ENCODE assay signal across 8 cellular contexts in the genomic region with DNA sequence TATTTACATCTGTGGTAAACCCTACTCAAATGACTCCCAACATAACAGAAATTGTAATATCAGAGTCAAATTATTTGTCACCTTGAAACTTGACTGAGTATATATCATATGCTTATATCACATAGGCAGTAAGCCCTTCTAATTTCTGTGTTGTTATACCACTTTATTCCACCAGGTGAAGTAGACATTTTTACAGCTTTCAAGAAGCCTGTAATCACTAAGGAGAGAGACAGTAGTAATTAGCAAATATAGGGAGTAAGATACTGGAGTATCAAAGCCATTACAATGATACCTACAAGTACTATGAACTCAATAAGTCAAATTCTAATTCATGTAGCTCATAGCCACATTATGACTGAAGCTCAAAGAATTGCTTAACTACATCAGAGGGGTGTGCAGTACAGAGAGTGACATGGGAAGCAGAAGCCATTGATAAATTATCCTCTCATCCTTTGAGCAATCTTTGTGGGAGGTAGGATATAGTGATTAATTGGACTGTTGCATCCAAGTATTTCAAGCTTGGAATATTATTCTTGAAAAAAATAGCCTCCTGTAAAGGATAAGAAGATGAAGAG.
DNase-seq lines count a peak whose midpoint lies in the region; ATAC-seq and TF ChIP-seq lines count a peak whose summit lies in the region.

No MANE protein-coding gene starts in this region.

- no peak overlapping the region for H3K27ac ChIP-seq in OCI-LY3 (ENCODE audit: low read length)
- no peak overlapping the region for H3K27ac ChIP-seq in neural cell (ENCODE audit: low read length)

- H3K79me2 ChIP-seq in OCI-LY3 (ENCODE audit: low read length) (no peaks in the 10 kb centered on the region), neural cell (replicated peaks; ENCODE audit: insufficient read depth, low read length) (no peaks in the 10 kb centered on the region)

- no peaks in the 10 kb centered on the region for H3K27me3 ChIP-seq in OCI-LY3 (ENCODE audit: low read depth, low read length)
- no peaks in the 10 kb centered on the region for H3K27me3 ChIP-seq in neural cell (ENCODE audit: insufficient read depth, low read depth, low read length)

- H4K20me1 ChIP-seq in OCI-LY3 (ENCODE audit: insufficient read depth, low read length) = no peaks in the 10 kb centered on the region
- H4K20me1 ChIP-seq in neural cell (ENCODE audit: insufficient read depth) = no peaks in the 10 kb centered on the region

- H3K9me3 ChIP-seq in OCI-LY3 (ENCODE audit: insufficient read depth, low read length) (no peaks in the 10 kb centered on the region), neural cell (ENCODE audit: low read length) (no peaks in the 10 kb centered on the region)

- H3K9me2 ChIP-seq in neural cell (ENCODE audit: insufficient read depth, low read length) = no peaks in the 10 kb centered on the region

- TF ChIP-seq EP300 in neural cell (conservative IDR thresholded peaks at IDR 0.05; ENCODE audit: poor library complexity, severe bottlenecking) = no peak

- H3K9ac ChIP-seq in OCI-LY3 (ENCODE audit: low read length) (no peak overlapping the region), neural cell (ENCODE audit: low read length) (no peak overlapping the region)

- no peak overlapping the region for H3K4me2 ChIP-seq in OCI-LY3 (ENCODE audit: low read length)
- H3K4me2 ChIP-seq in neural cell (ENCODE audit: low read length) = no peak overlapping the region

- H3K4me3 ChIP-seq in OCI-LY3 (ENCODE audit: low read length) (no peak overlapping the region), neural cell (ENCODE audit: low read length) (no peak overlapping the region)

- no peaks in the 10 kb centered on the region for H3F3A ChIP-seq in neural cell (ENCODE audit: insufficient read depth, low read length, poor library complexity, severe bottlenecking)

- H2AFZ ChIP-seq in OCI-LY3 (ENCODE audit: low read depth, low read length) = no peak overlapping the region
- no peak overlapping the region for H2AFZ ChIP-seq in neural cell (ENCODE audit: low read depth, low read length)

- DNase-seq in GF-D8 (lab: John Stamatoyannopoulos, UW) (no peak), NCI-H1436 (lab: John Stamatoyannopoulos, UW) (no peak), germinal center (ENCODE audit: low spot score) (no peak)
- DNase-seq in stimulated activated naive CD4-positive, alpha-beta T cell (lab: John Stamatoyannopoulos, UW) = no peak

- ATAC-seq in GM18907 (IDR thresholded peaks at IDR 0.05; ENCODE audit: unreplicated experiment) (peak; percentile 86), HG02870 (IDR thresholded peaks at IDR 0.05; ENCODE audit: unreplicated experiment) (peak; percentile 69)

- no peaks in the 10 kb centered on the region for H3K4me1 ChIP-seq in OCI-LY3 (ENCODE audit: low read length)

- TF ChIP-seq CTCF in OCI-LY3 (IDR thresholded peaks at IDR 0.05; ENCODE audit: low read depth, low read length) = peak; percentile 37
- TF ChIP-seq CTCF in neural cell (IDR thresholded peaks at IDR 0.05; ENCODE audit: poor library complexity, severe bottlenecking) = peak; percentile 46

- TF ChIP-seq RAD21 in neural cell (conservative IDR thresholded peaks at IDR 0.05) = no peak

- H3K36me3 ChIP-seq in OCI-LY3 (replicated peaks; ENCODE audit: low read depth, low read length) = no peaks in the 10 kb centered on the region
- no peaks in the 10 kb centered on the region for H3K36me3 ChIP-seq in neural cell (ENCODE audit: insufficient read depth, low read length)

TF ChIP-seq in neural cell, 6 proteins besides CTCF, POLR2A, EP300 and RAD21:
- TF ChIP-seq MXI1 (conservative IDR thresholded peaks at IDR 0.05; ENCODE audit: poor library complexity, severe bottlenecking) (no peak), TAF1 (IDR thresholded peaks at IDR 0.05; ENCODE audit: low read depth) (no peak), EZH2 (IDR thresholded peaks at IDR 0.05; ENCODE audit: borderline replicate concordance, insufficient read depth, low read length, poor library complexity, severe bottlenecking) (no peak), POLR2AphosphoS5 (IDR thresholded peaks at IDR 0.05) (no peak), SMC3 (conservative IDR thresholded peaks at IDR 0.05; ENCODE audit: poor library complexity) (no peak)
- TF ChIP-seq, protein P1, sequence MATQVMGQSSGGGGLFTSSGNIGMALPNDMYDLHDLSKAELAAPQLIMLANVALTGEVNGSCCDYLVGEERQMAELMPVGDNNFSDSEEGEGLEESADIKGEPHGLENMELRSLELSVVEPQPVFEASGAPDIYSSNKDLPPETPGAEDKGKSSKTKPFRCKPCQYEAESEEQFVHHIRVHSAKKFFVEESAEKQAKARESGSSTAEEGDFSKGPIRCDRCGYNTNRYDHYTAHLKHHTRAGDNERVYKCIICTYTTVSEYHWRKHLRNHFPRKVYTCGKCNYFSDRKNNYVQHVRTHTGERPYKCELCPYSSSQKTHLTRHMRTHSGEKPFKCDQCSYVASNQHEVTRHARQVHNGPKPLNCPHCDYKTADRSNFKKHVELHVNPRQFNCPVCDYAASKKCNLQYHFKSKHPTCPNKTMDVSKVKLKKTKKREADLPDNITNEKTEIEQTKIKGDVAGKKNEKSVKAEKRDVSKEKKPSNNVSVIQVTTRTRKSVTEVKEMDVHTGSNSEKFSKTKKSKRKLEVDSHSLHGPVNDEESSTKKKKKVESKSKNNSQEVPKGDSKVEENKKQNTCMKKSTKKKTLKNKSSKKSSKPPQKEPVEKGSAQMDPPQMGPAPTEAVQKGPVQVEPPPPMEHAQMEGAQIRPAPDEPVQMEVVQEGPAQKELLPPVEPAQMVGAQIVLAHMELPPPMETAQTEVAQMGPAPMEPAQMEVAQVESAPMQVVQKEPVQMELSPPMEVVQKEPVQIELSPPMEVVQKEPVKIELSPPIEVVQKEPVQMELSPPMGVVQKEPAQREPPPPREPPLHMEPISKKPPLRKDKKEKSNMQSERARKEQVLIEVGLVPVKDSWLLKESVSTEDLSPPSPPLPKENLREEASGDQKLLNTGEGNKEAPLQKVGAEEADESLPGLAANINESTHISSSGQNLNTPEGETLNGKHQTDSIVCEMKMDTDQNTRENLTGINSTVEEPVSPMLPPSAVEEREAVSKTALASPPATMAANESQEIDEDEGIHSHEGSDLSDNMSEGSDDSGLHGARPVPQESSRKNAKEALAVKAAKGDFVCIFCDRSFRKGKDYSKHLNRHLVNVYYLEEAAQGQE (IDR thresholded peaks at IDR 0.05; ENCODE audit: borderline replicate concordance) = no peak
